1 cellular context compared by ENCODE assay signal in the genomic region with DNA sequence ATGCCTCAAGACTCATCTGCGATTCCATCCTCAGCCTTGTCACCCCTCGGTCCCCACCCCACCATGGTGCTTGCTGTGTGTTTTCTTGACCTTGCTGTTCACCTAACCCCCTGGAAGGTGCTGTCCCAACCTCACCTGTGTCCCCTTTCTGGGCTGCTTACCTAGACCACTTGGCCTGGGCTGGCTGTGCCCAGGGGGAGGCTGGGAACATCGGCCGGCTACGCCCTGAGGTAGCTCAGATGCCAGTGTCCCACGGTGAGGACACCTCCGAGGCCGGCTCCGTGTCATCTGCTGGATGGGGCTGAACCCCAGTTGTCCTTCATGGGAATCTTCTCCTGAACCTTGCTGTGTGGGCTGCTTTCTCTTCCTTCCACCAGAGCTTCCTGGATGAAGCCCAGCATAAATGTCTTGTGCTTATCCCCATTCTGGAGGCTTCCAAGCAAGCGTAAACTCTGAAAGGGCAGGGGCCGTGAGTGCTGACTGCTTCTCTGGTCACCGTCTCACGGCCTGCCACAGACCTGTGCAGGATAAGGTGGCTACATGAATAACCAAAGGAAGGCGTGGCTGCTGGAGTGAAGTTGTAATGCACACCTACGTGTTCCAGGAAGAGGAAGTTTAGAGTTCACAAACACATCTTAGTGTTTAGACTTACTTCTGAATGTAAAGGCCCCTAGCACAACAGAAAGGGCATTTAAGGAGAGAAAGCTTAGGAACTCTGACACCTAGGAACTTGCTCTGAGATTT.
TF ChIP-seq lines count a peak whose summit lies in the region.

No MANE protein-coding gene starts in this region.

TF ChIP-seq in GM23338, 12 proteins besides CTCF, POLR2A, EP300 and RAD21 (continued from another document):
- TF ChIP-seq, protein P1, sequence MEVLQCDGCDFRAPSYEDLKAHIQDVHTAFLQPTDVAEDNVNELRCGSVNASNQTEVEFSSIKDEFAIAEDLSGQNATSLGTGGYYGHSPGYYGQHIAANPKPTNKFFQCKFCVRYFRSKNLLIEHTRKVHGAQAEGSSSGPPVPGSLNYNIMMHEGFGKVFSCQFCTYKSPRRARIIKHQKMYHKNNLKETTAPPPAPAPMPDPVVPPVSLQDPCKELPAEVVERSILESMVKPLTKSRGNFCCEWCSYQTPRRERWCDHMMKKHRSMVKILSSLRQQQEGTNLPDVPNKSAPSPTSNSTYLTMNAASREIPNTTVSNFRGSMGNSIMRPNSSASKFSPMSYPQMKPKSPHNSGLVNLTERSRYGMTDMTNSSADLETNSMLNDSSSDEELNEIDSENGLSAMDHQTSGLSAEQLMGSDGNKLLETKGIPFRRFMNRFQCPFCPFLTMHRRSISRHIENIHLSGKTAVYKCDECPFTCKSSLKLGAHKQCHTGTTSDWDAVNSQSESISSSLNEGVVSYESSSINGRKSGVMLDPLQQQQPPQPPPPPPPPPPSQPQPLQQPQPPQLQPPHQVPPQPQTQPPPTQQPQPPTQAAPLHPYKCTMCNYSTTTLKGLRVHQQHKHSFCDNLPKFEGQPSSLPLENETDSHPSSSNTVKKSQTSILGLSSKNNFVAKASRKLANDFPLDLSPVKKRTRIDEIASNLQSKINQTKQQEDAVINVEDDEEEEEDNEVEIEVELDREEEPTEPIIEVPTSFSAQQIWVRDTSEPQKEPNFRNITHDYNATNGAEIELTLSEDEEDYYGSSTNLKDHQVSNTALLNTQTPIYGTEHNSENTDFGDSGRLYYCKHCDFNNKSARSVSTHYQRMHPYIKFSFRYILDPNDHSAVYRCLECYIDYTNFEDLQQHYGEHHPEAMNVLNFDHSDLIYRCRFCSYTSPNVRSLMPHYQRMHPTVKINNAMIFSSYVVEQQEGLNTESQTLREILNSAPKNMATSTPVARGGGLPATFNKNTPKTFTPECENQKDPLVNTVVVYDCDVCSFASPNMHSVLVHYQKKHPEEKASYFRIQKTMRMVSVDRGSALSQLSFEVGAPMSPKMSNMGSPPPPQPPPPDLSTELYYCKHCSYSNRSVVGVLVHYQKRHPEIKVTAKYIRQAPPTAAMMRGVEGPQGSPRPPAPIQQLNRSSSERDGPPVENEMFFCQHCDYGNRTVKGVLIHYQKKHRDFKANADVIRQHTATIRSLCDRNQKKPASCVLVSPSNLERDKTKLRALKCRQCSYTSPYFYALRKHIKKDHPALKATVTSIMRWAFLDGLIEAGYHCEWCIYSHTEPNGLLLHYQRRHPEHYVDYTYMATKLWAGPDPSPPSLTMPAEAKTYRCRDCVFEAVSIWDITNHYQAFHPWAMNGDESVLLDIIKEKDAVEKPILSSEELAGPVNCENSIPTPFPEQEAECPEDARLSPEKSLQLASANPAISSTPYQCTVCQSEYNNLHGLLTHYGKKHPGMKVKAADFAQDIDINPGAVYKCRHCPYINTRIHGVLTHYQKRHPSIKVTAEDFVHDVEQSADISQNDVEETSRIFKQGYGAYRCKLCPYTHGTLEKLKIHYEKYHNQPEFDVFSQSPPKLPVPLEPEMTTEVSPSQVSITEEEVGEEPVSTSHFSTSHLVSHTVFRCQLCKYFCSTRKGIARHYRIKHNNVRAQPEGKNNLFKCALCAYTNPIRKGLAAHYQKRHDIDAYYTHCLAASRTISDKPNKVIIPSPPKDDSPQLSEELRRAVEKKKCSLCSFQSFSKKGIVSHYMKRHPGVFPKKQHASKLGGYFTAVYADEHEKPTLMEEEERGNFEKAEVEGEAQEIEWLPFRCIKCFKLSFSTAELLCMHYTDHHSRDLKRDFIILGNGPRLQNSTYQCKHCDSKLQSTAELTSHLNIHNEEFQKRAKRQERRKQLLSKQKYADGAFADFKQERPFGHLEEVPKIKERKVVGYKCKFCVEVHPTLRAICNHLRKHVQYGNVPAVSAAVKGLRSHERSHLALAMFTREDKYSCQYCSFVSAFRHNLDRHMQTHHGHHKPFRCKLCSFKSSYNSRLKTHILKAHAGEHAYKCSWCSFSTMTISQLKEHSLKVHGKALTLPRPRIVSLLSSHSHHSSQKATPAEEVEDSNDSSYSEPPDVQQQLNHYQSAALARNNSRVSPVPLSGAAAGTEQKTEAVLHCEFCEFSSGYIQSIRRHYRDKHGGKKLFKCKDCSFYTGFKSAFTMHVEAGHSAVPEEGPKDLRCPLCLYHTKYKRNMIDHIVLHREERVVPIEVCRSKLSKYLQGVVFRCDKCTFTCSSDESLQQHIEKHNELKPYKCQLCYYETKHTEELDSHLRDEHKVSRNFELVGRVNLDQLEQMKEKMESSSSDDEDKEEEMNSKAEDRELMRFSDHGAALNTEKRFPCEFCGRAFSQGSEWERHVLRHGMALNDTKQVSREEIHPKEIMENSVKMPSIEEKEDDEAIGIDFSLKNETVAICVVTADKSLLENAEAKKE (CRISPR knock-in tag; IDR thresholded peaks at IDR 0.05) = no peak
- TF ChIP-seq ZNF114 (CRISPR knock-in tag; IDR thresholded peaks at IDR 0.05) = no peak
- TF ChIP-seq, protein P2, sequence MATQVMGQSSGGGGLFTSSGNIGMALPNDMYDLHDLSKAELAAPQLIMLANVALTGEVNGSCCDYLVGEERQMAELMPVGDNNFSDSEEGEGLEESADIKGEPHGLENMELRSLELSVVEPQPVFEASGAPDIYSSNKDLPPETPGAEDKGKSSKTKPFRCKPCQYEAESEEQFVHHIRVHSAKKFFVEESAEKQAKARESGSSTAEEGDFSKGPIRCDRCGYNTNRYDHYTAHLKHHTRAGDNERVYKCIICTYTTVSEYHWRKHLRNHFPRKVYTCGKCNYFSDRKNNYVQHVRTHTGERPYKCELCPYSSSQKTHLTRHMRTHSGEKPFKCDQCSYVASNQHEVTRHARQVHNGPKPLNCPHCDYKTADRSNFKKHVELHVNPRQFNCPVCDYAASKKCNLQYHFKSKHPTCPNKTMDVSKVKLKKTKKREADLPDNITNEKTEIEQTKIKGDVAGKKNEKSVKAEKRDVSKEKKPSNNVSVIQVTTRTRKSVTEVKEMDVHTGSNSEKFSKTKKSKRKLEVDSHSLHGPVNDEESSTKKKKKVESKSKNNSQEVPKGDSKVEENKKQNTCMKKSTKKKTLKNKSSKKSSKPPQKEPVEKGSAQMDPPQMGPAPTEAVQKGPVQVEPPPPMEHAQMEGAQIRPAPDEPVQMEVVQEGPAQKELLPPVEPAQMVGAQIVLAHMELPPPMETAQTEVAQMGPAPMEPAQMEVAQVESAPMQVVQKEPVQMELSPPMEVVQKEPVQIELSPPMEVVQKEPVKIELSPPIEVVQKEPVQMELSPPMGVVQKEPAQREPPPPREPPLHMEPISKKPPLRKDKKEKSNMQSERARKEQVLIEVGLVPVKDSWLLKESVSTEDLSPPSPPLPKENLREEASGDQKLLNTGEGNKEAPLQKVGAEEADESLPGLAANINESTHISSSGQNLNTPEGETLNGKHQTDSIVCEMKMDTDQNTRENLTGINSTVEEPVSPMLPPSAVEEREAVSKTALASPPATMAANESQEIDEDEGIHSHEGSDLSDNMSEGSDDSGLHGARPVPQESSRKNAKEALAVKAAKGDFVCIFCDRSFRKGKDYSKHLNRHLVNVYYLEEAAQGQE (IDR thresholded peaks at IDR 0.05; ENCODE audit: unreplicated experiment) = no peak
- no peak for TF ChIP-seq ZNF331 (CRISPR knock-in tag; IDR thresholded peaks at IDR 0.05; ENCODE audit: low read depth)
- no peak for TF ChIP-seq EZH2 (IDR thresholded peaks at IDR 0.05; ENCODE audit: low read depth, unreplicated experiment)
- TF ChIP-seq, protein P3, sequence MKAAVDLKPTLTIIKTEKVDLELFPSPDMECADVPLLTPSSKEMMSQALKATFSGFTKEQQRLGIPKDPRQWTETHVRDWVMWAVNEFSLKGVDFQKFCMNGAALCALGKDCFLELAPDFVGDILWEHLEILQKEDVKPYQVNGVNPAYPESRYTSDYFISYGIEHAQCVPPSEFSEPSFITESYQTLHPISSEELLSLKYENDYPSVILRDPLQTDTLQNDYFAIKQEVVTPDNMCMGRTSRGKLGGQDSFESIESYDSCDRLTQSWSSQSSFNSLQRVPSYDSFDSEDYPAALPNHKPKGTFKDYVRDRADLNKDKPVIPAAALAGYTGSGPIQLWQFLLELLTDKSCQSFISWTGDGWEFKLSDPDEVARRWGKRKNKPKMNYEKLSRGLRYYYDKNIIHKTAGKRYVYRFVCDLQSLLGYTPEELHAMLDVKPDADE (IDR thresholded peaks at IDR 0.05) = no peak
- no peak for TF ChIP-seq EZH2phosphoT487 (IDR thresholded peaks at IDR 0.05; ENCODE audit: unreplicated experiment)
- no peak for TF ChIP-seq POLR2AphosphoS5 (IDR thresholded peaks at IDR 0.05; ENCODE audit: low read depth)
- no peak for TF ChIP-seq STAT1 (IDR thresholded peaks at IDR 0.05; ENCODE audit: unreplicated experiment)
- no peak for TF ChIP-seq JUNB (IDR thresholded peaks at IDR 0.05; ENCODE audit: unreplicated experiment)
- no peak for TF ChIP-seq CREB1 (CRISPR knock-in tag; IDR thresholded peaks at IDR 0.05; ENCODE audit: low read depth)
